8 cellular contexts compared by ENCODE assay signal in the genomic region with DNA sequence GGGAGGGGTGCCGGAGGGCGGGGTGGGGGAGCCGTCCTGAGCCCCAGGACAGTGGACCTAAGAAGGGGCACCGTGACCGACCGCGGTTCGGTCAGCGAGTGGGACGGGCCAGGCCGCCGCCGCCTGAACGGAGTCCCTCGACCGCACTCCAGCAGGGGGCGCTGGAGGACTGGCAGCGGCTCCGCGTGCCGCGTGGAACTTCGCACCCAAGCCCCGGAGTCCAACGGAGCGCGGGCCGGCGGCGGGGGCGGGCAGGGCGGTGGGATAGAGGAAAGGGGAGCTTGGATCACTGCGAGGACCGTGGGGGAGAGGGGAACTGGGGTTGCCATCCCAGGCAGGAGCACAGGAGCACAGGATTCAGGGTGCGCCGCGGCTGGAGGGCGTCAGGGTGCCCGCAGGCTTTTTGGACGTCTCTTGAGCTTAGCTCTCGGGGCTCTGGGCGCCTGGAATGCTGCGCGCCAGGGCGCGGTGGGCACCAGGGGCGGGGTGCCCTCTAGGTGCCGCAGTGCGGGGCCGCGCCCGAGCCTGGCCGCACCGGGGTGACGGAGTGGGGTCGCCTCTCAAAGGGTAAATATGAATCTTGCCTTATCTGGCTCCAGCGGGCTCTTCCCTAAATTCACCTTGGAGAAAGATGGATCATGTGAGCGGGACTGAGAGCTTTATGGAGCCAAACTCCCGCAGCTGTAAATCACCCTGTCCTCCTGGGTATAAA. TPM values are rescaled to one million over a fixed set of nuclear protein-coding genes. Genes with fewer than 3 reads are reported as not detected.
DNase-seq lines count a peak whose midpoint lies in the region; ATAC-seq and TF ChIP-seq lines count a peak whose summit lies in the region.

No MANE protein-coding gene starts in this region.

- H3K4me3 ChIP-seq in OCI-LY1 (ENCODE audit: low read depth, low read length, poor library complexity, severe bottlenecking): no peak overlapping the region
- no peak overlapping the region for H3K4me3 ChIP-seq in fibroblast of lung (replicated peaks in 1 of 4; ENCODE audit: control extremely low read depth in 1 of 4, insufficient read depth in 1 of 4, low read depth in 3 of 4, low read length in 4 of 4)
- peak overlapping the region; percentile 56 for H3K4me3 ChIP-seq in neural cell (ENCODE audit: low read length)
- peak overlapping the region; percentile 28 to 52 (median 34) for H3K4me3 ChIP-seq in stomach

- TF ChIP-seq EP300 in neural cell (conservative IDR thresholded peaks at IDR 0.05; ENCODE audit: poor library complexity, severe bottlenecking) (no peak), stomach (IDR thresholded peaks at IDR 0.05) (no peak)

- ATAC-seq in GM19467 (IDR thresholded peaks at IDR 0.05; ENCODE audit: unreplicated experiment): no peak

- H3K27me3 ChIP-seq in OCI-LY1 (ENCODE audit: insufficient read depth, low read length) (no peaks in the 10 kb centered on the region; the same call in 1 of the 2 replicates), fibroblast of lung (ENCODE audit: control insufficient read depth, insufficient read depth, low read length) (peaks cover 52% of the 10 kb centered on the region), neural cell (ENCODE audit: insufficient read depth, low read depth, low read length) (peaks cover 63% of the 10 kb centered on the region), stomach (peaks cover 22 to 99% (median 80%) of the 10 kb centered on the region in 3 donors)

- no peaks in the 10 kb centered on the region for H3K9me3 ChIP-seq in OCI-LY1 (ENCODE audit: low read length)
- H3K9me3 ChIP-seq in fibroblast of lung (ENCODE audit: control insufficient read depth, insufficient read depth, low read depth, low read length): no peaks in the 10 kb centered on the region
- no peaks in the 10 kb centered on the region for H3K9me3 ChIP-seq in neural cell (ENCODE audit: low read length)
- H3K9me3 ChIP-seq in stomach: no peaks in the 10 kb centered on the region

- H2AFZ ChIP-seq in OCI-LY1 (ENCODE audit: low read length) (no peak overlapping the region), fibroblast of lung (ENCODE audit: low read length) (no peak overlapping the region), neural cell (ENCODE audit: low read depth, low read length) (no peak overlapping the region)

- H3K4me1 ChIP-seq in OCI-LY1 (ENCODE audit: insufficient read depth, low read length, severe bottlenecking) (peaks cover 4% of the 10 kb centered on the region), fibroblast of lung (ENCODE audit: control insufficient read depth, extremely low read depth, insufficient read depth, low read length) (no peaks in the 10 kb centered on the region), stomach (peaks cover 22 to 27% (median 25%) of the 10 kb centered on the region in 4 donors)

- no peak overlapping the region for H3K27ac ChIP-seq in OCI-LY1 (ENCODE audit: low read depth, low read length, poor library complexity, severe bottlenecking)
- H3K27ac ChIP-seq in fibroblast of lung (ENCODE audit: insufficient read depth, low read length): no peak overlapping the region
- no peak overlapping the region for H3K27ac ChIP-seq in neural cell (ENCODE audit: low read length)
- H3K27ac ChIP-seq in stomach: no peak overlapping the region

- no peak overlapping the region for H3K4me2 ChIP-seq in OCI-LY1 (ENCODE audit: low read length)
- H3K4me2 ChIP-seq in fibroblast of lung (ENCODE audit: extremely low read depth, insufficient read depth, low read length): no peak overlapping the region
- no peak overlapping the region for H3K4me2 ChIP-seq in neural cell (ENCODE audit: low read length)

- intact Hi-C loops in stomach (cut with DNase I; ENCODE audit: low total_unique reads): no loop called here

- DNase-seq in SHP77 (lab: John Stamatoyannopoulos, UW): peak; percentile 9 to 57
- no peak for DNase-seq in SHP77 treated with DMSO at 0.1 percent for 48 hours (lab: John Stamatoyannopoulos, UW)
- DNase-seq in activated T-cell treated with anti-CD3 and anti-CD28 coated beads, Interleukin-2, amount 50 U/mL, for 48 hours: peak; percentile 85 to 87
- peak; percentile 16 to 28 for DNase-seq in fibroblast of lung (ENCODE audit: low read depth in 2 of 2)
- DNase-seq in stomach: peak; percentile 81

- TF ChIP-seq CTCF in OCI-LY1 (IDR thresholded peaks at IDR 0.05; ENCODE audit: low read length): peak; percentile 72
- peak; percentile 44 to 46 for TF ChIP-seq CTCF in fibroblast of lung (conservative IDR thresholded peaks at IDR 0.05 in 1 of 2, IDR thresholded peaks at IDR 0.05 in 1 of 2; ENCODE audit: low read depth in 1 of 2, low read length in 2 of 2)
- peak; percentile 43 for TF ChIP-seq CTCF in neural cell (IDR thresholded peaks at IDR 0.05; ENCODE audit: poor library complexity, severe bottlenecking)
- TF ChIP-seq CTCF in stomach (IDR thresholded peaks at IDR 0.05): peak in 5 of 7 experiments; percentile 33 to 89 (median 60)

- no peak overlapping the region for H3K9ac ChIP-seq in OCI-LY1 (ENCODE audit: low read length)
- H3K9ac ChIP-seq in fibroblast of lung (ENCODE audit: insufficient read depth, low read length): no peak overlapping the region
- H3K9ac ChIP-seq in neural cell (ENCODE audit: low read length): no peak overlapping the region

- 2 to 6% (median 4%) methylated on average over 13 to 59 of the region's 59 CpGs for WGBS in stomach, 5 donors

- no peak for TF ChIP-seq RAD21 in neural cell (conservative IDR thresholded peaks at IDR 0.05)

- H4K20me1 ChIP-seq in OCI-LY1 (ENCODE audit: insufficient read depth, low read length): no peaks in the 10 kb centered on the region
- H4K20me1 ChIP-seq in fibroblast of lung (ENCODE audit: control insufficient read depth, extremely low read depth, insufficient read depth, low read length): no peaks in the 10 kb centered on the region
- no peaks in the 10 kb centered on the region for H4K20me1 ChIP-seq in neural cell (ENCODE audit: insufficient read depth)

- no peaks in the 10 kb centered on the region for H3F3A ChIP-seq in OCI-LY1 (ENCODE audit: insufficient read depth, low read length)
- no peaks in the 10 kb centered on the region for H3F3A ChIP-seq in neural cell (ENCODE audit: insufficient read depth, low read length, poor library complexity, severe bottlenecking)

- TF ChIP-seq POLR2A in stomach (IDR thresholded peaks at IDR 0.05): no peak

- H3K79me2 ChIP-seq in OCI-LY1 (ENCODE audit: insufficient read depth, low read length) (no peaks in the 10 kb centered on the region), fibroblast of lung (ENCODE audit: control insufficient read depth, insufficient read depth, low read length) (no peaks in the 10 kb centered on the region), neural cell (replicated peaks; ENCODE audit: insufficient read depth, low read length) (no peaks in the 10 kb centered on the region)

- no peaks in the 10 kb centered on the region for H3K36me3 ChIP-seq in OCI-LY1 (ENCODE audit: insufficient read depth, low read length)
- H3K36me3 ChIP-seq in fibroblast of lung (ENCODE audit: control insufficient read depth, insufficient read depth, low read length): no peaks in the 10 kb centered on the region
- H3K36me3 ChIP-seq in neural cell (ENCODE audit: insufficient read depth, low read length): no peaks in the 10 kb centered on the region
- no peaks in the 10 kb centered on the region for H3K36me3 ChIP-seq in stomach

- H3K9me2 ChIP-seq in OCI-LY1 (ENCODE audit: low read depth, low read length) (no peaks in the 10 kb centered on the region), neural cell (ENCODE audit: insufficient read depth, low read length) (no peaks in the 10 kb centered on the region)

TF ChIP-seq in neural cell, 6 proteins besides CTCF, POLR2A, EP300 and RAD21:
- TF ChIP-seq TAF1 (IDR thresholded peaks at IDR 0.05; ENCODE audit: low read depth) (no peak), SMC3 (conservative IDR thresholded peaks at IDR 0.05; ENCODE audit: poor library complexity) (peak; percentile 16)

RNA-seq across cellular contexts. Expression of gene OTOP2, which starts 0.4 kb away (rescaled TPM):
- total RNA-seq in fibroblast of lung: not detected in 2 replicates
- not detected in 2 replicates for polyA plus RNA-seq in fibroblast of lung
- not detected in 2 replicates for polyA plus RNA-seq in fibroblast of lung (2012)
- polyA minus RNA-seq in fibroblast of lung (ENCODE audit: low replicate concordance): not detected in 2 replicates
- not detected in 2 replicates for polyA plus RNA-seq in neural cell
- not detected in 2 replicates for polyA minus RNA-seq in neural cell
- 1 to 10 TPM in 1 of 5 donors, not detected in 4; 3.2 TPM for total RNA-seq in stomach
- polyA plus RNA-seq in stomach: under 1 TPM in 1 of 3 donors, not detected in 2; 0.15 TPM

RNA-seq across cellular contexts. Expression of gene USH1G, which starts 0.6 kb away (rescaled TPM):
- total RNA-seq in fibroblast of lung: under 0.01 TPM in 1 of 2 replicates, not detected in the other
- polyA plus RNA-seq in fibroblast of lung: not detected in 2 replicates
- polyA plus RNA-seq in fibroblast of lung (2012): not detected in 2 replicates
- not detected in 2 replicates for polyA minus RNA-seq in fibroblast of lung (ENCODE audit: low replicate concordance)
- polyA plus RNA-seq in neural cell: not detected in 2 replicates
- polyA minus RNA-seq in neural cell: 0.35 TPM in 1 of 2 replicates, not detected in the other
- under 1 TPM in 1 of 5 donors, not detected in 4; 0.18 TPM for total RNA-seq in stomach
- polyA plus RNA-seq in stomach: 1 to 10 TPM in 1 of 3 donors, not detected in 2; 1.0 TPM

RNA-seq across cellular contexts. Expression of gene OTOP3, which starts 12.0 kb away (rescaled TPM):
- total RNA-seq in fibroblast of lung: not detected in 2 replicates
- polyA plus RNA-seq in fibroblast of lung: not detected in 2 replicates
- polyA plus RNA-seq in fibroblast of lung (2012): not detected in 2 replicates
- polyA minus RNA-seq in fibroblast of lung (ENCODE audit: low replicate concordance): not detected in 2 replicates
- not detected in 2 replicates for polyA plus RNA-seq in neural cell
- polyA minus RNA-seq in neural cell: not detected in 2 replicates
- under 1 TPM in 1 of 5 donors, not detected in 4; 0.18 TPM for total RNA-seq in stomach
- 1 to 10 TPM in 1 of 3 donors, not detected in 2; 2.6 TPM for polyA plus RNA-seq in stomach

RNA-seq across cellular contexts. Expression of gene FADS6, which starts 30.3 kb away (rescaled TPM):
- not detected in 2 replicates for total RNA-seq in fibroblast of lung
- polyA plus RNA-seq in fibroblast of lung: not detected in 2 replicates
- not detected in 2 replicates for polyA plus RNA-seq in fibroblast of lung (2012)
- not detected in 2 replicates for polyA minus RNA-seq in fibroblast of lung (ENCODE audit: low replicate concordance)
- polyA plus RNA-seq in neural cell: not detected in 2 replicates
- polyA minus RNA-seq in neural cell: not detected in 2 replicates
- total RNA-seq in stomach: 1 to 10 TPM in 1 of 5 donors, not detected in 4; 1.8 TPM
- polyA plus RNA-seq in stomach: under 1 TPM in 1 of 3 donors, not detected in 2; 0.50 TPM

RNA-seq across cellular contexts. Expression of gene HID1, which starts 48.9 kb away (rescaled TPM):
- total RNA-seq in fibroblast of lung (under 0.01 and 0.17 TPM in 2 replicates), stomach (100 to 1,000 TPM in 2 of 5 donors, 10 to 100 TPM in 3; 36.5 to 304 (median 94.5) TPM)
- polyA plus RNA-seq in fibroblast of lung (0.23 and 0.27 TPM in 2 replicates), neural cell (26.6 and 29.8 TPM in 2 replicates), stomach (10 to 100 TPM; 52.7 to 85.2 (median 69.5) TPM)
- polyA plus RNA-seq in fibroblast of lung (2012): 0.12 and 0.28 TPM in 2 replicates
- polyA minus RNA-seq in fibroblast of lung (ENCODE audit: low replicate concordance) (1.7 TPM in 1 of 2 replicates, not detected in the other), neural cell (32.8 and 42.6 TPM in 2 replicates)

Comparison
In these comparisons a context has a peak if more than half of its experiments do, and no peak if none do; other contexts are left out.
1. H3K4me3 ChIP-seq: peak in neural cell (single experiment) and stomach (4 of 4); none in OCI-LY1 (single experiment) and fibroblast of lung (0 of 4).
2. Peak in every context shown above with its lines, with median percentiles within 50 percentile points of each other: CTCF ChIP-seq.